ENCODE assay signal across 9 cellular contexts in the genomic region with DNA sequence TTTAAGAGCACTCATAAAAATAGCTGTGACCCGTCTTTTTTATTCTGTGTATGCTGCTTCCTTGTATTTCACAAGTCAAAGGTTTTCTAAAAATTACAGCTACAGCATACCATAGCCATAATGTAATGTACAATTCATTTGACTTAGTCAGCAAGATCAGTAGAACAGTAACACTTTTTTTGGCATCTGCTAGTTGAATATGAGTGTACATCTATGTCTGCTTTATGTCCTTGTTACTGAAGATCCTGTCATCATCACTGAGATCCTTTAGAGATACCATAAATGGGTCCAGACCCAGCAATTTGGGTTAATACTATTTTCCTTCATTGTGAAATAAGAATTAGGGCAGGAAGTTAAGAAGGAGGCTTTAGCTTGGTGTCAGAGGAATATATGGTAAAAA. TPM values are rescaled to one million over a fixed set of nuclear protein-coding genes. Genes with fewer than 3 reads are reported as not detected.
A peak's percentile ranks its signal among the peaks of the same experiment; 100 is the strongest.
DNase-seq lines count a peak whose midpoint lies in the region; ATAC-seq and TF ChIP-seq lines count a peak whose summit lies in the region.
"Had no signal": no experiment of that assay in that cellular context is flagged by ENCODE, and none has a peak within 500 bp of the region (broad histone marks: within the 10 kb centered on the region; RNA-seq: fewer than 3 reads in every experiment).

No MANE protein-coding gene starts in this region.

- H3K36me3 ChIP-seq in smooth muscle cell (ENCODE audit: low read depth): no peaks in the 10 kb centered on the region

- TF ChIP-seq CTCF in astrocyte of the cerebellum (IDR thresholded peaks at IDR 0.05; ENCODE audit: low read depth, low read length, missing control alignments) (no peak), smooth muscle cell (IDR thresholded peaks at IDR 0.05; ENCODE audit: borderline replicate concordance, insufficient read depth, poor library complexity, severe bottlenecking) (no peak)

- H3K4me3 ChIP-seq in astrocyte of the cerebellum (ENCODE audit: low read depth, low read length): no peak overlapping the region
- H3K4me3 ChIP-seq in smooth muscle cell: no peak overlapping the region

- H3K27me3 ChIP-seq in smooth muscle cell (ENCODE audit: low read depth): no peaks in the 10 kb centered on the region

- peaks cover 19% of the 10 kb centered on the region for H3K4me1 ChIP-seq in smooth muscle cell (ENCODE audit: low read depth)

- intact Hi-C loops in left ventricle myocardium superior (cut with micrococcal nuclease): no loop called here

- peak overlapping the region; percentile 85 for H3K9ac ChIP-seq in smooth muscle cell (ENCODE audit: low read depth)

- H3K27ac ChIP-seq in smooth muscle cell (ENCODE audit: low read depth): peak overlapping the region; percentile 98

- 0% methylated on average over 1 of the region's 1 CpG for WGBS in smooth muscle cell (ENCODE audit: low lambda C conversion rate)

- no peaks in the 10 kb centered on the region for H3K9me3 ChIP-seq in smooth muscle cell (replicated peaks; ENCODE audit: low read depth)

- in situ Hi-C loops in astrocyte of the cerebellum (cut with HindIII; ENCODE audit: low sequenced_read_pairs): no loop called here

- H2AFZ ChIP-seq in smooth muscle cell (ENCODE audit: low read depth): no peak overlapping the region

- peak; percentile 25 for ATAC-seq in left ventricle myocardium superior
- no peak for ATAC-seq in HG02623 (IDR thresholded peaks at IDR 0.05; ENCODE audit: unreplicated experiment)
- ATAC-seq in HG03025 (IDR thresholded peaks at IDR 0.05; ENCODE audit: low FRiP score, unreplicated experiment): no peak

- peaks cover 58% of the 10 kb centered on the region for H4K20me1 ChIP-seq in smooth muscle cell (ENCODE audit: low read depth)

- H3K4me2 ChIP-seq in smooth muscle cell: peak overlapping the region; percentile 74

- DNase-seq in GM04503 (ENCODE audit: low read depth) (peak; percentile 97), astrocyte of the cerebellum (ENCODE audit: low read depth) (peak; percentile 56), left ventricle myocardium superior (no peak), smooth muscle cell (lab: John Stamatoyannopoulos, UW; ENCODE audit: unreplicated experiment) (no peak), medulla oblongata (ENCODE audit: extremely low spot score) (no peak), NOMO-1 (lab: John Stamatoyannopoulos, UW; ENCODE audit: unreplicated experiment in 2 of 2) (no peak)
- DNase-seq: NCI-H1048 had no signal

- peaks cover 48% of the 10 kb centered on the region for H3F3A ChIP-seq in smooth muscle cell (ENCODE audit: low read depth)

- peaks cover 89% of the 10 kb centered on the region for H3K79me2 ChIP-seq in smooth muscle cell (ENCODE audit: low read depth)

RNA-seq across cellular contexts. Expression of a gene that starts 42.2 kb away (rescaled TPM):
- total RNA-seq in left ventricle myocardium superior: 34.5 TPM
- total RNA-seq in smooth muscle cell: 11.6 and 19.2 TPM in 2 replicates
- polyA plus RNA-seq in smooth muscle cell: 19.7 and 24.1 TPM in 2 replicates

Comparison
In these comparisons a context has a peak if more than half of its experiments do, and no peak if none do; other contexts are left out.
1. DNase-seq: peak in GM04503 (single experiment) and astrocyte of the cerebellum (single experiment); none in left ventricle myocardium superior (single experiment), smooth muscle cell (single experiment), medulla oblongata (single experiment) and NOMO-1 (0 of 2).